ENCODE assay signal across 11 cellular contexts in the genomic region with DNA sequence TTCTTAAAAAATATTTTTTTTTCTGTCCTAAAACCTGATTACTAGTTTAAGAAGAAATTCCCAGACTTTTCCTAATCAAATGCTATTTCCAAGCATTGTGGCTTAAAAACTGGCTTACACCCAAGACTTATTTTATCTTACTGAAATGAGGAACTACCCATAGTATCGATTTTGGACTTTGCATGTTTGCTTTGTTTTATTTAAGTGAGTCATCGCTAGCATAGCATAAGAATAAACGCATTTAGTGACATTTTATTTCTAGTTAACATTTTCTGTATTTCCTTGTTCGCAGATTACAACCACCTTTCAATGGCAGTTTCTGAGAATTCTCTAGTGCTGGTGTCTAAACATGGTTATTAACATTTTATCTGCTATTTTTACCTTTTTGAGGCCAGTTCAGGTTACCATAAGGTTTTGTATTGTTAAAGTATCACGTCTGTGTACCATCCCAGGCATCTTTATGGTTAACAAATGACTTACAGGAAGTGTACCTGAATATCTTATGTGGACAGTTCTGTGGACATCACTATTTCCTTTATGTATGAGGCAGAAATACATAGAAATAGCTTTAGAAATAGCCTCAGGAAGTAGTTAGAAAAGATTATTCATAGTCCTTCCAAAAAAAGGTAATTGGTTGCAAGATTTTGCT. TPM values are rescaled to one million over a fixed set of nuclear protein-coding genes. Genes with fewer than 3 reads are reported as not detected.
DNase-seq lines count a peak whose midpoint lies in the region; ATAC-seq and TF ChIP-seq lines count a peak whose summit lies in the region.
"Had no signal": no experiment of that assay in that cellular context is flagged by ENCODE, and none has a peak within 500 bp of the region (broad histone marks: within the 10 kb centered on the region; RNA-seq: fewer than 3 reads in every experiment).

No MANE protein-coding gene starts in this region.

- no peak overlapping the region for H3K4me3 ChIP-seq in right lobe of liver
- no peak overlapping the region for H3K4me3 ChIP-seq in heart left ventricle

- peak overlapping the region in 1 of 3 donors; percentile 25 for H3K27ac ChIP-seq in right lobe of liver
- H3K27ac ChIP-seq in heart left ventricle: peak overlapping the region in 2 of 12 donors; percentile 4 to 32

- peak; percentile 58 for DNase-seq in CD1c-positive myeloid dendritic cell (ENCODE audit: extremely low spot score)
- peak; percentile 70 for DNase-seq in SIG-M5 treated with dmso at 0.1 percent for 504 hours (lab: John Stamatoyannopoulos, UW; ENCODE audit: unreplicated experiment)
- DNase-seq in right lobe of liver: no peak
- no peak for DNase-seq in heart left ventricle
- DNase-seq in posterior vena cava (ENCODE audit: low spot score): no peak
- DNase-seq in GM10248 (ENCODE audit: extremely low spot score): no peak
- DNase-seq: C1 segment of cervical spinal cord; naive thymus-derived CD4-positive, alpha-beta T cell; NCI-H446 treated with DMSO at 0.1 percent for 48 hours had no signal

- TF ChIP-seq POLR2A in right lobe of liver (IDR thresholded peaks at IDR 0.05) (no peak), heart left ventricle (IDR thresholded peaks at IDR 0.05) (no peak)

- POLR2A ChIA-PET in GM10248 (lab: Yijun Ruan, JAX): no interaction called here

- peak; percentile 60 for ATAC-seq in HG03378 (IDR thresholded peaks at IDR 0.05; ENCODE audit: unreplicated experiment)
- ATAC-seq in right lobe of liver: peak in 3 of 4 donors; percentile 28 to 84 (median 71)
- ATAC-seq in GM21423 (IDR thresholded peaks at IDR 0.05; ENCODE audit: unreplicated experiment): no peak
- ATAC-seq in heart left ventricle: no peak
- ATAC-seq: naive thymus-derived CD4-positive, alpha-beta T cell had no signal

- H3K36me3 ChIP-seq in right lobe of liver (no peaks in the 10 kb centered on the region), heart left ventricle (no peaks in the 10 kb centered on the region)

- WGBS in right lobe of liver (ENCODE audit: insufficient coverage, low coverage, low lambda C conversion rate, missing lambda C conversion rate): 32% methylated on average over 5 of the region's 5 CpGs
- 64 to 72% (median 69%) methylated on average over 5 of the region's 5 CpGs for WGBS in heart left ventricle, 4 donors

- intact Hi-C loops in right lobe of liver (cut with DNase I): no loop called here
- intact Hi-C loops in heart left ventricle (cut with DNase I): loop anchor here in 1 of 10 donors (2.0 kb wide), 1 partner anchor 24 kb away; the partner anchor contains the start of gene EEIG2
- intact Hi-C loops in posterior vena cava (cut with DNase I): no loop called here

- H3K4me1 ChIP-seq in right lobe of liver (peaks cover 0 to 13% (median 6%) of the 10 kb centered on the region in 4 donors), heart left ventricle (peaks cover 0 to 38% (median 21%) of the 10 kb centered on the region in 12 donors)

- no peak for TF ChIP-seq CTCF in right lobe of liver (IDR thresholded peaks at IDR 0.05)
- no peak for TF ChIP-seq CTCF in heart left ventricle (IDR thresholded peaks at IDR 0.05)
- TF ChIP-seq CTCF in GM10248 (IDR thresholded peaks at IDR 0.05; ENCODE audit: control extremely low read depth, extremely low read depth, low read depth, missing control alignments): no peak

- CTCF ChIA-PET in GM10248 (lab: Yijun Ruan, JAX): interaction anchor here (1.5 to 4.4 kb wide), 2 partner anchors 14 to 24 kb away, joined by 6 to 24 read pairs; partner anchors contain the start of gene EEIG2

- H3K27me3 ChIP-seq in right lobe of liver: no peaks in the 10 kb centered on the region
- H3K27me3 ChIP-seq in heart left ventricle: no peaks in the 10 kb centered on the region

- H3K9me3 ChIP-seq in right lobe of liver (no peaks in the 10 kb centered on the region), heart left ventricle (peaks cover 0 to 20% (median 12%) of the 10 kb centered on the region in 12 donors)

RNA-seq across cellular contexts. Expression of gene EEIG2, which starts 24.5 kb away (rescaled TPM):
- total RNA-seq in right lobe of liver: 1 to 10 TPM in 5 of 6 experiments, under 1 TPM in 1; 0.88 to 6.5 (median 2.6) TPM
- total RNA-seq in heart left ventricle: 10 to 100 TPM in 2 of 9 donors, 1 to 10 TPM in 7; 3.4 to 14.1 (median 6.0) TPM
- 1 to 10 TPM; 1.2 to 2.6 TPM for polyA plus RNA-seq in heart left ventricle
- 10 to 100 TPM; 26.8 to 29.1 TPM for total RNA-seq in posterior vena cava

Comparison
In these comparisons a context has a peak if more than half of its experiments do, and no peak if none do; other contexts are left out.
1. DNase-seq: peak in CD1c-positive myeloid dendritic cell (single experiment) and SIG-M5 treated with dmso at 0.1 percent for 504 hours (single experiment); none in right lobe of liver (0 of 3), heart left ventricle (0 of 5), posterior vena cava (single experiment) and GM10248 (single experiment).
2. ATAC-seq: peak in HG03378 (single experiment) and right lobe of liver (3 of 4); none in GM21423 (single experiment) and heart left ventricle (0 of 4).